ENCODE assay signal across 8 cellular contexts in genomic region chr16:11052080-11052808, GRCh38.
DNase-seq lines count a peak whose midpoint lies in the region; ATAC-seq and TF ChIP-seq lines count a peak whose summit lies in the region.

No MANE protein-coding gene starts in this region.

- ATAC-seq in GM18867 (IDR thresholded peaks at IDR 0.05; ENCODE audit: unreplicated experiment) (peak; percentile 78), HG03025 (IDR thresholded peaks at IDR 0.05; ENCODE audit: low FRiP score, unreplicated experiment) (peak; percentile 74), mucosa of descending colon (peak; percentile 37)
- peak; percentile 87 to 89 for ATAC-seq in activated CD4-positive, CD25-positive, alpha-beta regulatory T cell treated with anti-CD3 and anti-CD28 coated beads, Interleukin-2, amount 50 U/mL, for 24 hours

- H3K4me1 Mint-ChIP-seq in HFFc6 (ENCODE audit: low read depth), result peaks cover 31% of the 10 kb centered on the region

- no peak overlapping the region for H3K4me3 ChIP-seq in mucosa of descending colon

- in situ Hi-C loops in ACHN (cut with HindIII; ENCODE audit: low pct_ligation_motif_present, low pct_unique_long_range_greater_than_20kb, low sequenced_read_pairs), result no loop called here

- no peaks in the 10 kb centered on the region for H3K9me3 ChIP-seq in mucosa of descending colon

- H3K36me3 ChIP-seq in mucosa of descending colon (ENCODE audit: low read depth), result no peaks in the 10 kb centered on the region

- DNase-seq in mucosa of descending colon (no peak), ACHN (no peak), globus pallidus (ENCODE audit: low spot score) (no peak), foreskin melanocyte (no peak), HFFc6 (no peak)

- intact Hi-C loops in mucosa of descending colon (cut with DNase I, micrococcal nuclease), result no loop called here

- H3K27me3 Mint-ChIP-seq in HFFc6 (ENCODE audit: insufficient read depth), result peaks cover 2% of the 10 kb centered on the region; the same call in 1 of the 2 replicates

- H3K4me1 ChIP-seq in mucosa of descending colon (ENCODE audit: low read depth), result peaks cover 3% of the 10 kb centered on the region

- H3K4me3 Mint-ChIP-seq in HFFc6, result no peak overlapping the region

- no peaks in the 10 kb centered on the region for H3K9me3 Mint-ChIP-seq in HFFc6

- H3K27ac Mint-ChIP-seq in HFFc6, result no peak overlapping the region

- TF ChIP-seq CTCF in mucosa of descending colon (IDR thresholded peaks at IDR 0.05) (no peak), HFFc6 (IDR thresholded peaks at IDR 0.05) (no peak)

- H3K36me3 Mint-ChIP-seq in HFFc6 (ENCODE audit: low read depth), result peaks cover 27% of the 10 kb centered on the region

Comparison
In these comparisons a context has a peak if more than half of its experiments do, and no peak if none do; other contexts are left out.
1. ATAC-seq: peak in every context shown above with its lines; median percentile 88 in activated CD4-positive, CD25-positive, alpha-beta regulatory T cell treated with anti-CD3 and anti-CD28 coated beads, Interleukin-2, amount 50 U/mL, for 24 hours; 78 in GM18867; 74 in HG03025; 37 in mucosa of descending colon.